Comparison of ENCODE assay signal across 10 cellular contexts in genomic region chr4:119490335-119490734, GRCh38.
DNase-seq lines count a peak whose midpoint lies in the region; ATAC-seq and TF ChIP-seq lines count a peak whose summit lies in the region.
"Had no signal": no experiment of that assay in that cellular context is flagged by ENCODE, and none has a peak within 500 bp of the region (broad histone marks: within the 10 kb centered on the region; RNA-seq: fewer than 3 reads in every experiment).

No MANE protein-coding gene starts in this region.

- H3K4me3 ChIP-seq in GM12865 (ENCODE audit: low read depth, low read length) (no peak overlapping the region), WI38 (ENCODE audit: low read depth, low read length) (no peak overlapping the region), right lobe of liver (no peak overlapping the region)

- H3K9me3 Mint-ChIP-seq in activated CD4-positive, alpha-beta T cell treated with anti-CD3 and anti-CD28 coated beads, Interleukin-2, amount 10 ng/mL, durations not matched to agents 7 days and 5 days = peaks cover 2% of the 10 kb centered on the region

- WGBS in right lobe of liver (ENCODE audit: insufficient coverage, low coverage, low lambda C conversion rate, missing lambda C conversion rate) = 43% methylated on average over 3 of the region's 3 CpGs

- intact Hi-C loops in right lobe of liver (cut with DNase I) = no loop called here

- TF ChIP-seq CTCF in GM12865 (IDR thresholded peaks at IDR 0.05; ENCODE audit: insufficient read depth, low read depth, low read length, missing control alignments) (peak; percentile 18), WI38 (IDR thresholded peaks at IDR 0.05; ENCODE audit: low read depth, low read length) (peak; percentile 18; the same call in 1 of the 2 replicates), right lobe of liver (IDR thresholded peaks at IDR 0.05) (peak in 2 of 4 donors; percentile 27 to 41)

- H3K27ac Mint-ChIP-seq in activated CD4-positive, alpha-beta T cell treated with anti-CD3 and anti-CD28 coated beads, Interleukin-2, amount 10 ng/mL, durations not matched to agents 7 days and 5 days = no peak overlapping the region
- H3K27ac Mint-ChIP-seq: memory B cell had no signal

- H3K4me1 ChIP-seq in right lobe of liver = no peaks in the 10 kb centered on the region

- peak; percentile 75 for ATAC-seq in HG02885 (IDR thresholded peaks at IDR 0.05; ENCODE audit: poor library complexity, unreplicated experiment)
- peak; percentile 68 to 75 (median 68) for ATAC-seq in right lobe of liver

- CTCF ChIA-PET in activated CD4-positive, alpha-beta T cell treated with anti-CD3 and anti-CD28 coated beads, Interleukin-2, amount 10 ng/mL, durations not matched to agents 7 days and 5 days (lab: Charles Lee) = interaction anchor here (1.1 kb wide), 1 partner anchor 68 kb away, joined by 3 read pairs; no protein-coding TSS in a partner anchor

- H3K36me3 Mint-ChIP-seq in activated CD4-positive, alpha-beta T cell treated with anti-CD3 and anti-CD28 coated beads, Interleukin-2, amount 10 ng/mL, durations not matched to agents 7 days and 5 days (ENCODE audit: low read depth) = peaks cover 6% of the 10 kb centered on the region

- POLR2A ChIA-PET in activated CD4-positive, alpha-beta T cell treated with anti-CD3 and anti-CD28 coated beads, Interleukin-2, amount 10 ng/mL, durations not matched to agents 7 days and 5 days (lab: Charles Lee) = no interaction called here

- no peak overlapping the region for H3K27ac ChIP-seq in right lobe of liver

- TF ChIP-seq POLR2A in right lobe of liver (IDR thresholded peaks at IDR 0.05) = no peak

- no peaks in the 10 kb centered on the region for H3K27me3 Mint-ChIP-seq in activated CD4-positive, alpha-beta T cell treated with anti-CD3 and anti-CD28 coated beads, Interleukin-2, amount 10 ng/mL, durations not matched to agents 7 days and 5 days
- H3K27me3 Mint-ChIP-seq: memory B cell had no signal

- H3K36me3 ChIP-seq in right lobe of liver = peaks cover 0 to 10% (median 2%) of the 10 kb centered on the region in 4 donors

- DNase-seq in GM12865 (ENCODE audit: low read depth) = peak; percentile 27
- DNase-seq in right lobe of liver = no peak
- DNase-seq in NCI-H1436 (lab: John Stamatoyannopoulos, UW) = no peak
- no peak for DNase-seq in GM19240 (ENCODE audit: insufficient read length, low spot score)
- DNase-seq in activated CD4-positive, alpha-beta T cell treated with anti-CD3 and anti-CD28 coated beads, Interleukin-2, amount 10 ng/mL, durations not matched to agents 7 days and 5 days = no peak
- no peak for DNase-seq in medulla oblongata (ENCODE audit: extremely low spot score)
- DNase-seq: activated effector memory CD4-positive, alpha-beta T cell treated with Interleukin-2 at 50 U/mL for 16 hours had no signal

- H3K9me3 ChIP-seq in right lobe of liver = no peaks in the 10 kb centered on the region

- no peaks in the 10 kb centered on the region for H3K4me1 Mint-ChIP-seq in activated CD4-positive, alpha-beta T cell treated with anti-CD3 and anti-CD28 coated beads, Interleukin-2, amount 10 ng/mL, durations not matched to agents 7 days and 5 days
- H3K4me1 Mint-ChIP-seq: memory B cell had no signal

- no peak overlapping the region for H3K4me3 Mint-ChIP-seq in activated CD4-positive, alpha-beta T cell treated with anti-CD3 and anti-CD28 coated beads, Interleukin-2, amount 10 ng/mL, durations not matched to agents 7 days and 5 days
- H3K4me3 Mint-ChIP-seq: memory B cell had no signal

- H3K27me3 ChIP-seq in right lobe of liver = no peaks in the 10 kb centered on the region
